Comparison of ENCODE assay signal across 11 cellular contexts in the genomic region with DNA sequence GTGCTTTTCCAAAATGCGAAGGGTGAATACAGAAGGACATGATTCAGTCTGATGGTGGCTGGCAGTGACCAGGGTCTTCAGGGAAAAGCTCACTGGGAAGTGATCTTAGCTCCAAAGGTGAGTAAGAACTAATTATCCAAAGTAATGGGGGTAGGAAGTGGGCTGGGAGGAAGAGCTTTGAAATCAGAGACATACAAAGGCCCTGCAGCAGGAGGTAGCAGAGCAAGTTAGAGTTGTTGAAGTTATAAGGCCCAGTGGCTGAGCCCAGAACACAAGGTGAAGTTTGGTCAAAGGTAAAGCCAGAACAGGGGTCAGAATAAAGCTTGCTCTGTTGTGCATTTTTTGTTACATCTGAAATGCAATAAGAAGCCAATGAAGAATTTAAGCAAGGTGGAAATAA.
A peak's percentile ranks its signal among the peaks of the same experiment; 100 is the strongest.
DNase-seq lines count a peak whose midpoint lies in the region; ATAC-seq and TF ChIP-seq lines count a peak whose summit lies in the region.
"Had no signal": no experiment of that assay in that cellular context is flagged by ENCODE, and none has a peak within 500 bp of the region (broad histone marks: within the 10 kb centered on the region; RNA-seq: fewer than 3 reads in every experiment).

No MANE protein-coding gene starts in this region.

- peaks cover 43% of the 10 kb centered on the region; the same call in 1 of the 2 replicates for H3K79me2 ChIP-seq in Loucy (ENCODE audit: insufficient read depth, low read length)

- no peak overlapping the region for H3K27ac ChIP-seq in WERI-Rb-1
- H3K27ac ChIP-seq: brain microvascular endothelial cell had no signal

- DNase-seq in activated naive CD4-positive, alpha-beta T cell treated with anti-CD3 and anti-CD28 coated beads, Interleukin-2, amount 50 U/mL, for 72 hours (ENCODE audit: low spot score in 2 of 2): no peak
- DNase-seq in activated naive CD4-positive, alpha-beta T cell treated with anti-CD3 and anti-CD28 coated beads, Interleukin-2, amount 50 U/mL, for 16 hours: no peak
- no peak for DNase-seq in effector memory CD8-positive, alpha-beta T cell
- DNase-seq in stimulated activated naive CD8-positive, alpha-beta T cell treated with anti-CD3 and anti-CD28 coated beads, Interleukin-15, amount 100 ng/mL, for 72 hours: no peak
- no peak for DNase-seq in stimulated activated CD4-positive, alpha-beta T cell treated with anti-CD3 and anti-CD28 coated beads, Interleukin-12 subunit alpha, Interleukin-12 subunit beta, amount 100 ng/mL, for 4 hours
- no peak for DNase-seq in WERI-Rb-1
- DNase-seq in GM19240 (ENCODE audit: insufficient read length, low spot score): no peak
- DNase-seq: activated effector memory CD4-positive, alpha-beta T cell treated with anti-CD3 and anti-CD28 coated beads, Interleukin-2, amount 50 U/mL, for 16 hours; brain microvascular endothelial cell had no signal

- peak overlapping the region; percentile 77 to 78 for H3K4me3 Mint-ChIP-seq in effector memory CD8-positive, alpha-beta T cell
- peak overlapping the region; percentile 34 to 80 for H3K4me3 Mint-ChIP-seq in stimulated activated naive CD8-positive, alpha-beta T cell treated with anti-CD3 and anti-CD28 coated beads, Interleukin-15, amount 100 ng/mL, for 72 hours

- H3F3A ChIP-seq in Loucy (ENCODE audit: low read depth): no peaks in the 10 kb centered on the region

- H4K20me1 ChIP-seq in Loucy (ENCODE audit: insufficient read depth, low read length, poor library complexity, severe bottlenecking): no peaks in the 10 kb centered on the region

- H3K27me3 ChIP-seq in Loucy (ENCODE audit: insufficient read depth, low read length, poor library complexity, severe bottlenecking) (no peaks in the 10 kb centered on the region), WERI-Rb-1 (ENCODE audit: insufficient read depth, low read depth, severe bottlenecking) (no peaks in the 10 kb centered on the region)
- H3K27me3 ChIP-seq: brain microvascular endothelial cell had no signal

- H3K4me3 ChIP-seq in Loucy (ENCODE audit: low read length, poor library complexity, severe bottlenecking): peak overlapping the region; percentile 67
- H3K4me3 ChIP-seq in WERI-Rb-1 (ENCODE audit: low read depth, low read length): no peak overlapping the region

- TF ChIP-seq CTCF in Loucy (conservative IDR thresholded peaks at IDR 0.05; ENCODE audit: low read length) (no peak), WERI-Rb-1 (IDR thresholded peaks at IDR 0.05; ENCODE audit: low read depth, low read length) (no peak)

- no peaks in the 10 kb centered on the region for H3K9me2 ChIP-seq in Loucy (replicated peaks; ENCODE audit: low read depth, low read length)

- no peak for ATAC-seq in activated naive CD4-positive, alpha-beta T cell treated with anti-CD3 and anti-CD28 coated beads, Interleukin-2, amount 50 U/mL, for 72 hours
- ATAC-seq in effector memory CD8-positive, alpha-beta T cell (replicated peaks): peak; percentile 16
- no peak for ATAC-seq in stimulated activated naive CD8-positive, alpha-beta T cell treated with anti-CD3 and anti-CD28 coated beads, Interleukin-15, amount 100 ng/mL, for 72 hours
- ATAC-seq: HCT116 had no signal

- peaks cover 75% of the 10 kb centered on the region for H3K4me1 ChIP-seq in Loucy (ENCODE audit: insufficient read depth, low read length, poor library complexity, severe bottlenecking)

- peaks cover 33 to 46% of the 10 kb centered on the region in 2 donors for H3K4me1 Mint-ChIP-seq in effector memory CD8-positive, alpha-beta T cell (ENCODE audit: low read depth in 2 of 2)
- peaks cover 48% of the 10 kb centered on the region for H3K4me1 Mint-ChIP-seq in stimulated activated naive CD8-positive, alpha-beta T cell treated with anti-CD3 and anti-CD28 coated beads, Interleukin-15, amount 100 ng/mL, for 72 hours

- H3K27me3 Mint-ChIP-seq in effector memory CD8-positive, alpha-beta T cell: no peaks in the 10 kb centered on the region
- no peaks in the 10 kb centered on the region for H3K27me3 Mint-ChIP-seq in stimulated activated naive CD8-positive, alpha-beta T cell treated with anti-CD3 and anti-CD28 coated beads, Interleukin-15, amount 100 ng/mL, for 72 hours

- H3K27ac Mint-ChIP-seq in activated naive CD4-positive, alpha-beta T cell treated with anti-CD3 and anti-CD28 coated beads, Interleukin-2, amount 50 U/mL, for 72 hours: peak overlapping the region; percentile 38 to 81
- H3K27ac Mint-ChIP-seq in effector memory CD8-positive, alpha-beta T cell: peak overlapping the region; percentile 90 to 91
- H3K27ac Mint-ChIP-seq in stimulated activated naive CD8-positive, alpha-beta T cell treated with anti-CD3 and anti-CD28 coated beads, Interleukin-15, amount 100 ng/mL, for 72 hours: peak overlapping the region; percentile 30 to 41

- peaks cover 0 to 4% of the 10 kb centered on the region in 2 donors for H3K36me3 Mint-ChIP-seq in activated naive CD4-positive, alpha-beta T cell treated with anti-CD3 and anti-CD28 coated beads, Interleukin-2, amount 50 U/mL, for 72 hours
- H3K36me3 Mint-ChIP-seq in effector memory CD8-positive, alpha-beta T cell (ENCODE audit: insufficient read depth): peaks cover 2% of the 10 kb centered on the region

- H3K9me3 ChIP-seq in Loucy (ENCODE audit: insufficient read depth, low read depth, low read length) (no peaks in the 10 kb centered on the region), WERI-Rb-1 (ENCODE audit: severe bottlenecking) (no peaks in the 10 kb centered on the region)

- H3K36me3 ChIP-seq in Loucy (ENCODE audit: insufficient read depth, low read length) (no peaks in the 10 kb centered on the region), WERI-Rb-1 (no peaks in the 10 kb centered on the region)
- H3K36me3 ChIP-seq: brain microvascular endothelial cell had no signal

- peak overlapping the region; percentile 57; the same call in 1 of the 2 replicates for H2AFZ ChIP-seq in Loucy (ENCODE audit: low read length)

- peak overlapping the region; percentile 63 for H3K9ac ChIP-seq in Loucy (ENCODE audit: low read depth, low read length, poor library complexity, severe bottlenecking)

- H3K9me3 Mint-ChIP-seq in activated naive CD4-positive, alpha-beta T cell treated with anti-CD3 and anti-CD28 coated beads, Interleukin-2, amount 50 U/mL, for 72 hours: peaks cover 0 to 4% of the 10 kb centered on the region in 2 donors
- no peaks in the 10 kb centered on the region for H3K9me3 Mint-ChIP-seq in effector memory CD8-positive, alpha-beta T cell
- no peaks in the 10 kb centered on the region for H3K9me3 Mint-ChIP-seq in stimulated activated naive CD8-positive, alpha-beta T cell treated with anti-CD3 and anti-CD28 coated beads, Interleukin-15, amount 100 ng/mL, for 72 hours

- peak overlapping the region; percentile 84 for H3K4me2 ChIP-seq in Loucy (ENCODE audit: low read depth, low read length, poor library complexity, severe bottlenecking)

Comparison
In these comparisons a context has a peak if more than half of its experiments do, and no peak if none do; other contexts are left out.
1. H3K27ac Mint-ChIP-seq: peak in every context shown above with its lines; median percentile 90 in effector memory CD8-positive, alpha-beta T cell; 60 in activated naive CD4-positive, alpha-beta T cell treated with anti-CD3 and anti-CD28 coated beads, Interleukin-2, amount 50 U/mL, for 72 hours; 36 in stimulated activated naive CD8-positive, alpha-beta T cell treated with anti-CD3 and anti-CD28 coated beads, Interleukin-15, amount 100 ng/mL, for 72 hours.